ENCODE assay signal across 21 cellular contexts in genomic region chr14:82445810-82446575, GRCh38.
DNase-seq lines count a peak whose midpoint lies in the region; TF ChIP-seq lines count a peak whose summit lies in the region.
"Had no signal": no experiment of that assay in that cellular context is flagged by ENCODE, and none has a peak within 500 bp of the region (broad histone marks: within the 10 kb centered on the region; RNA-seq: fewer than 3 reads in every experiment).

No MANE protein-coding gene starts in this region.

- no peaks in the 10 kb centered on the region for H3K27me3 Mint-ChIP-seq in neural progenitor cell (ENCODE audit: insufficient read depth, low read depth)
- H3K27me3 Mint-ChIP-seq: CD4-positive, alpha-beta memory T cell had no signal

- H3K27ac Mint-ChIP-seq in neural progenitor cell, result no peak overlapping the region
- H3K27ac Mint-ChIP-seq: CD4-positive, alpha-beta memory T cell had no signal

- H4K20me1 ChIP-seq in neural progenitor cell (ENCODE audit: low read depth), result no peaks in the 10 kb centered on the region

- H3K4me3 Mint-ChIP-seq in neural progenitor cell, result no peak overlapping the region
- H3K4me3 Mint-ChIP-seq: CD4-positive, alpha-beta memory T cell had no signal

- no peaks in the 10 kb centered on the region for H3K9me3 Mint-ChIP-seq in neural progenitor cell

- CTCF ChIA-PET in GM10248 (lab: Yijun Ruan, JAX), result no interaction called here

- TF ChIP-seq CTCF in neural progenitor cell (IDR thresholded peaks at IDR 0.05), result no peak
- no peak for TF ChIP-seq CTCF in stomach (IDR thresholded peaks at IDR 0.05)
- no peak for TF ChIP-seq CTCF in GM10248 (IDR thresholded peaks at IDR 0.05; ENCODE audit: control extremely low read depth, extremely low read depth, low read depth, missing control alignments)

- no peaks in the 10 kb centered on the region for H3K79me2 ChIP-seq in neural progenitor cell (ENCODE audit: low read depth)

- H3K4me3 ChIP-seq in neural progenitor cell, result no peak overlapping the region
- no peak overlapping the region for H3K4me3 ChIP-seq in stomach
- H3K4me3 ChIP-seq: A549, GM23248 had no signal

- no peaks in the 10 kb centered on the region for H3K36me3 Mint-ChIP-seq in neural progenitor cell
- H3K36me3 Mint-ChIP-seq: CD4-positive, alpha-beta memory T cell had no signal

- intact Hi-C loops in stomach (cut with DNase I; ENCODE audit: low total_unique reads), result no loop called here

- peak overlapping the region; percentile 27 for H3K27ac ChIP-seq in caudate nucleus (ENCODE audit: low read depth, low read length)
- H3K27ac ChIP-seq in neural progenitor cell, result no peak overlapping the region
- no peak overlapping the region for H3K27ac ChIP-seq in stomach
- H3K27ac ChIP-seq: A549, GM23248 had no signal

- peak in 4 of 61 donors; percentile 4 to 27 (median 10) for DNase-seq in caudate nucleus (lab: John Stamatoyannopoulos, UW)
- peak; percentile 27 for DNase-seq in inferior parietal cortex (ENCODE audit: extremely low spot score)
- DNase-seq in neural progenitor cell (ENCODE audit: low spot score), result no peak
- DNase-seq in superior temporal gyrus (ENCODE audit: extremely low spot score), result peak; percentile 56
- DNase-seq in stomach, result no peak
- DNase-seq in GM10248 (ENCODE audit: extremely low spot score), result no peak
- DNase-seq in cerebellum (ENCODE audit: low spot score), result no peak
- DNase-seq: 8988T; ACHN; AML-193; C1 segment of cervical spinal cord; Calu3; CD4-positive, alpha-beta memory T cell; COR-L47; DMS53; DMS79 treated with DMSO at 0.1 percent for 48 hours; GF-D8; GM23248; H7; HCEC 1CT had no signal

- WGBS in stomach, 5 donors, result 66 to 74% (median 72%) methylated on average over 5 of the region's 5 CpGs

- H3K9me3 ChIP-seq in neural progenitor cell (ENCODE audit: low read depth), result no peaks in the 10 kb centered on the region
- no peaks in the 10 kb centered on the region for H3K9me3 ChIP-seq in stomach

- H3F3A ChIP-seq in neural progenitor cell (ENCODE audit: low read depth), result no peaks in the 10 kb centered on the region

- H3K27me3 ChIP-seq in neural progenitor cell (no peaks in the 10 kb centered on the region), stomach (no peaks in the 10 kb centered on the region)

- H2AFZ ChIP-seq in neural progenitor cell (replicated peaks), result peak overlapping the region; percentile 23
- H2AFZ ChIP-seq: GM23248 had no signal

- no peak for TF ChIP-seq POLR2A in stomach (IDR thresholded peaks at IDR 0.05)

- H3K4me1 Mint-ChIP-seq in neural progenitor cell, result peaks cover 16% of the 10 kb centered on the region
- H3K4me1 Mint-ChIP-seq: CD4-positive, alpha-beta memory T cell had no signal

- H3K4me1 ChIP-seq in neural progenitor cell (no peaks in the 10 kb centered on the region), stomach (peaks cover 0 to 6% (median 0%) of the 10 kb centered on the region in 4 donors)
- H3K4me1 ChIP-seq: A549 had no signal

- POLR2A ChIA-PET in GM10248 (lab: Yijun Ruan, JAX), result no interaction called here

- H3K4me2 ChIP-seq in neural progenitor cell, result no peak overlapping the region
- H3K4me2 ChIP-seq: A549 had no signal

- H3K9ac ChIP-seq in neural progenitor cell, result no peak overlapping the region
- H3K9ac ChIP-seq: GM23248 had no signal

- no peaks in the 10 kb centered on the region for H3K36me3 ChIP-seq in neural progenitor cell
- H3K36me3 ChIP-seq in stomach, result no peaks in the 10 kb centered on the region

- no peak for TF ChIP-seq EP300 in stomach (IDR thresholded peaks at IDR 0.05)

Comparison
In these comparisons a context has a peak if more than half of its experiments do, and no peak if none do; other contexts are left out.
1. DNase-seq: peak in inferior parietal cortex (single experiment) and superior temporal gyrus (single experiment); none in neural progenitor cell (single experiment), stomach (single experiment), GM10248 (single experiment) and cerebellum (single experiment).